ENCODE assay signal across 8 cellular contexts in genomic region chr5:159094745-159095144, GRCh38. TPM values are rescaled to one million over a fixed set of nuclear protein-coding genes. Genes with fewer than 3 reads are reported as not detected.
DNase-seq lines count a peak whose midpoint lies in the region; ATAC-seq and TF ChIP-seq lines count a peak whose summit lies in the region.

No MANE protein-coding gene starts in this region.

- no peak overlapping the region for H3K4me3 Mint-ChIP-seq in Caco-2 (ENCODE audit: unreplicated experiment)

- no peak for ATAC-seq in omental fat pad (ENCODE audit: low FRiP score)
- ATAC-seq in HG03025 (IDR thresholded peaks at IDR 0.05; ENCODE audit: low FRiP score, unreplicated experiment), result no peak

- no peaks in the 10 kb centered on the region for H3K27me3 ChIP-seq in Caco-2 (replicated peaks; ENCODE audit: control insufficient read depth, insufficient read depth, low read length)

- peak; percentile 96 for DNase-seq in NAMALWA (ENCODE audit: low spot score)
- DNase-seq in T-helper 9 cell, result peak; percentile 11
- peak; percentile 41 for DNase-seq in effector CD8-positive, alpha-beta T cell (lab: John Stamatoyannopoulos, UW)
- peak; percentile 74 for DNase-seq in omental fat pad (ENCODE audit: low spot score)
- no peak for DNase-seq in Caco-2
- DNase-seq in cortex of kidney (lab: John Stamatoyannopoulos, UW), result no peak

- no peaks in the 10 kb centered on the region for H3K9me3 ChIP-seq in Caco-2

- intact Hi-C loops in Caco-2 (cut with micrococcal nuclease; ENCODE audit: unreplicated experiment), result no loop called here

- no peaks in the 10 kb centered on the region for H3K4me1 ChIP-seq in Caco-2

- no peaks in the 10 kb centered on the region for H3K36me3 Mint-ChIP-seq in Caco-2 (ENCODE audit: insufficient read depth, unreplicated experiment)

- peaks cover 8% of the 10 kb centered on the region for H3K4me1 Mint-ChIP-seq in Caco-2 (ENCODE audit: low read depth, unreplicated experiment)

- POLR2A ChIA-PET in Caco-2 (lab: Charles Lee), result no interaction called here

- BruUV-seq in Caco-2 (replicated peaks; lab: Mats Ljungman, UMichigan), result no TSS peak

- no peak for TF ChIP-seq CTCF in omental fat pad (IDR thresholded peaks at IDR 0.05)
- no peak for TF ChIP-seq CTCF in Caco-2 (IDR thresholded peaks at IDR 0.05; ENCODE audit: insufficient read depth in 1 of 2, low read depth in 1 of 2, low read length in 1 of 2, severe bottlenecking in 1 of 2, unreplicated experiment in 1 of 2)

- H3K4me3 ChIP-seq in GM08714 (ENCODE audit: low read length) (peak overlapping the region; percentile 15), Caco-2 (ENCODE audit: low read depth, low read length) (no peak overlapping the region)

- H3K27me3 Mint-ChIP-seq in Caco-2 (ENCODE audit: insufficient read depth, unreplicated experiment), result peaks cover 34% of the 10 kb centered on the region

- H3K36me3 ChIP-seq in Caco-2 (ENCODE audit: control insufficient read depth, insufficient read depth, low read length), result no peaks in the 10 kb centered on the region

- no peak overlapping the region for H3K27ac Mint-ChIP-seq in Caco-2 (ENCODE audit: unreplicated experiment)

- H3K9me3 Mint-ChIP-seq in Caco-2 (ENCODE audit: unreplicated experiment), result no peaks in the 10 kb centered on the region

- CTCF ChIA-PET in Caco-2 (lab: Charles Lee), result interaction anchor here (0.9 kb wide), 1 partner anchor 310 kb away, joined by 5 read pairs; no protein-coding TSS in a partner anchor

RNA-seq across cellular contexts. Expression of gene EBF1, which starts 5.0 kb away (rescaled TPM):
- total RNA-seq in omental fat pad, result 10 to 100 TPM; 40.1 to 97.0 (median 69.9) TPM
- not detected in 2 replicates for total RNA-seq in Caco-2 (2022)

Comparison
In these comparisons a context has a peak if more than half of its experiments do, and no peak if none do; other contexts are left out.
1. DNase-seq: peak in NAMALWA (single experiment), T-helper 9 cell (single experiment), effector CD8-positive, alpha-beta T cell (single experiment) and omental fat pad (single experiment); none in Caco-2 (0 of 2) and cortex of kidney (single experiment).
2. RNA of gene EBF1, which starts 5.0 kb away (total RNA-seq): 40.1 to 97.0 TPM in omental fat pad; not detected in Caco-2; every median in the first group is over 10 times any median in the second.